8 cellular contexts compared by ENCODE assay signal in the genomic region with DNA sequence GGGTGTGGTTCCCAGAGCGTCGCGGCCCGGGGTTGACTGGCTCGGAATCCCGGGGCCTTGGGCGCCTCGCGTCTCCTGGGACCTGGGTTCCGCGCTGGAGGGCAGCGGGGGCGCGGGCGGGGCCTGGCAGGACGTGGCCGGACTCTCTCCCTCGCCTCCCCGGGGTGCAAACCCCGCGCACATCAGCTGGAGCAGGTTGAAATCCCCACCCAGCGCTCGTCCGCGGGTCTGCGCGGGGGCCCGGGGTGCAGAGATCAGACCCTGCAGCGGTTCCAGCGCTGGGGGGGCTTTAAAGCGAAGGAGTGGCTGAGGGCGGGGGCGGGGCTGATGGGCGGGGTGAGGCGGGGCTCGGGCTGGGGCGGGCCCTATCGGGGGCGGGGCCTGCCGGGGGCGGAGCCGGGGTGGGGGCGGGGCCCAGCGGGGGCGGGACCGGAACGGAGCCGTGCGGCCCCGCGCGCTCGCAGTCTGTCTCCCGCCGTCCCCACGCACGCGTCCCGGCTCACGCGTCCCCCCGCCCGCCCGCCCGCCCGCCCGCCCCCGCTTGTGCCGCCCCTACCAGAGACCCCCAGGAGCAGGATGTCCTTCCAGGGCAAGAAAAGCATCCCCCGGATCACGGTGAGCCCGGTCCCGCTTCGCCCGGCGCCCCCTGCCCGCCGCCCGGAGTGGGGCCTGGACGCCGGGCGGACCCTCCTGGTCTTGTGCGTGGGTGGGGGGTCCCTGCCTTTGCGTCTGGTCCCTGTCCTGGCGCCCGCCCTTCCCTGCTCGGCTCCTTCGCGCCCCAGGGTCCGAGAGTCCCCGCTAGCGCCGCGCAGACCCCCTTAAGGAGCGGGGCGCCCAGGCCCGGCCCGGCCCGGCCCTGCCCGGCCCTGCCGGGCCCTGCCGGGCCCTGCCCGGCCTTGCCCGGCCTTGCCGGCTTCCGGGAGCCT. TPM values are rescaled to one million over a fixed set of nuclear protein-coding genes. Genes with fewer than 3 reads are reported as not detected.
DNase-seq lines count a peak whose midpoint lies in the region; ATAC-seq and TF ChIP-seq lines count a peak whose summit lies in the region.

A gene (plus strand): TSS at position 461 of the 926 bp plus-strand sequence. CDS start 116 bp downstream, at position 577.

- H2AFZ ChIP-seq in fibroblast of lung (ENCODE audit: low read length) (no peak within 1 kb of the TSS), neural progenitor cell (replicated peaks) (no peak within 1 kb of the TSS)

- H3K9ac ChIP-seq in fibroblast of lung (ENCODE audit: insufficient read depth, low read length): peak within 1 kb of the TSS; percentile 7
- H3K9ac ChIP-seq in neural progenitor cell: no peak within 1 kb of the TSS

- peak in 3 of 4 experiments; percentile 19 to 38 (median 26) for DNase-seq in activated CD4-positive, CD25-positive, alpha-beta regulatory T cell (lab: John Stamatoyannopoulos, UW)
- DNase-seq in activated CD4-positive, alpha-beta T cell treated with anti-CD3 and anti-CD28 coated beads for 48 hours: peak; percentile 37
- DNase-seq in fibroblast of lung (ENCODE audit: low read depth in 2 of 2) (peak; percentile 9 to 21), neural progenitor cell (ENCODE audit: low spot score) (peak; percentile 62), NAMALWA (ENCODE audit: low spot score) (no peak), DMS79 (lab: John Stamatoyannopoulos, UW) (no peak), kidney tubule cell (ENCODE audit: low spot score) (no peak)

- H4K20me1 ChIP-seq in fibroblast of lung (ENCODE audit: control insufficient read depth, extremely low read depth, insufficient read depth, low read length) (no peaks in the 10 kb centered on the region), neural progenitor cell (ENCODE audit: low read depth) (peaks cover 58% of the 10 kb centered on the region)

- peaks cover 15% of the 10 kb centered on the region for H3K4me1 Mint-ChIP-seq in neural progenitor cell

- peaks cover 19% of the 10 kb centered on the region for H3K27me3 ChIP-seq in fibroblast of lung (ENCODE audit: control insufficient read depth, insufficient read depth, low read length)
- H3K27me3 ChIP-seq in neural progenitor cell: peaks cover 82% of the 10 kb centered on the region

- no peaks in the 10 kb centered on the region for H3K4me1 ChIP-seq in fibroblast of lung (ENCODE audit: control insufficient read depth, extremely low read depth, insufficient read depth, low read length)
- peaks cover 6% of the 10 kb centered on the region for H3K4me1 ChIP-seq in neural progenitor cell

- H3K36me3 ChIP-seq in fibroblast of lung (ENCODE audit: control insufficient read depth, insufficient read depth, low read length) (no peaks in the 10 kb centered on the region), neural progenitor cell (no peaks in the 10 kb centered on the region)

- H3K4me2 ChIP-seq in fibroblast of lung (ENCODE audit: extremely low read depth, insufficient read depth, low read length) (peak within 1 kb of the TSS; percentile 35), neural progenitor cell (peak within 1 kb of the TSS; percentile 81)

- H3K9me3 ChIP-seq in fibroblast of lung (ENCODE audit: control insufficient read depth, insufficient read depth, low read depth, low read length): no peaks in the 10 kb centered on the region
- H3K9me3 ChIP-seq in neural progenitor cell (ENCODE audit: low read depth): no peaks in the 10 kb centered on the region

- ATAC-seq in activated CD4-positive, CD25-positive, alpha-beta regulatory T cell treated with anti-CD3 and anti-CD28 coated beads, Interleukin-2, amount 50 U/mL, for 24 hours: no peak

- H3K79me2 ChIP-seq in fibroblast of lung (ENCODE audit: control insufficient read depth, insufficient read depth, low read length) (no peaks in the 10 kb centered on the region), neural progenitor cell (ENCODE audit: low read depth) (no peaks in the 10 kb centered on the region)

- H3K9me3 Mint-ChIP-seq in neural progenitor cell: no peaks in the 10 kb centered on the region

- H3F3A ChIP-seq in neural progenitor cell (ENCODE audit: low read depth): peaks cover 5% of the 10 kb centered on the region

- H3K27me3 Mint-ChIP-seq in neural progenitor cell (ENCODE audit: insufficient read depth, low read depth): peaks cover 27% of the 10 kb centered on the region

- TF ChIP-seq CTCF in fibroblast of lung (conservative IDR thresholded peaks at IDR 0.05 in 1 of 2, IDR thresholded peaks at IDR 0.05 in 1 of 2; ENCODE audit: low read depth in 1 of 2, low read length in 2 of 2) (no peak), neural progenitor cell (IDR thresholded peaks at IDR 0.05) (peak; percentile 12)

- no peak within 1 kb of the TSS for H3K27ac Mint-ChIP-seq in neural progenitor cell

- H3K4me3 ChIP-seq in fibroblast of lung (replicated peaks in 1 of 4; ENCODE audit: control extremely low read depth in 1 of 4, insufficient read depth in 1 of 4, low read depth in 3 of 4, low read length in 4 of 4) (peak within 1 kb of the TSS in 3 of 4 experiments; percentile 21 to 56 (median 53)), neural progenitor cell (peak within 1 kb of the TSS; percentile 86)

- H3K36me3 Mint-ChIP-seq in neural progenitor cell: peaks cover 24% of the 10 kb centered on the region

- peak within 1 kb of the TSS; percentile 88 for H3K4me3 Mint-ChIP-seq in neural progenitor cell

- H3K27ac ChIP-seq in fibroblast of lung (ENCODE audit: insufficient read depth, low read length) (no peak within 1 kb of the TSS), neural progenitor cell (no peak within 1 kb of the TSS)

RNA-seq across cellular contexts. Expression of the gene that starts here (rescaled TPM):
- total RNA-seq in fibroblast of lung (0.26 and 0.83 TPM in 2 replicates), neural progenitor cell (ENCODE audit: low replicate concordance) (17.7 and 28.1 TPM in 2 replicates)
- 1.1 and 1.4 TPM in 2 replicates for polyA plus RNA-seq in fibroblast of lung
- 3.1 and 3.4 TPM in 2 replicates for polyA plus RNA-seq in fibroblast of lung (2012)
- polyA minus RNA-seq in fibroblast of lung (ENCODE audit: low replicate concordance): 1.2 and 2.3 TPM in 2 replicates

Comparison
In these comparisons a context has a peak if more than half of its experiments do, and no peak if none do; other contexts are left out.
1. RNA of the gene that starts here (total RNA-seq): 17.7 to 28.1 TPM in neural progenitor cell; 0.26 to 0.83 TPM in fibroblast of lung; every median in the first group is over 10 times any median in the second.
2. DNase-seq: peak in activated CD4-positive, CD25-positive, alpha-beta regulatory T cell (3 of 4), activated CD4-positive, alpha-beta T cell treated with anti-CD3 and anti-CD28 coated beads for 48 hours (single experiment), fibroblast of lung (2 of 2) and neural progenitor cell (single experiment); none in NAMALWA (single experiment), DMS79 (single experiment) and kidney tubule cell (single experiment).